In the genomic region with DNA sequence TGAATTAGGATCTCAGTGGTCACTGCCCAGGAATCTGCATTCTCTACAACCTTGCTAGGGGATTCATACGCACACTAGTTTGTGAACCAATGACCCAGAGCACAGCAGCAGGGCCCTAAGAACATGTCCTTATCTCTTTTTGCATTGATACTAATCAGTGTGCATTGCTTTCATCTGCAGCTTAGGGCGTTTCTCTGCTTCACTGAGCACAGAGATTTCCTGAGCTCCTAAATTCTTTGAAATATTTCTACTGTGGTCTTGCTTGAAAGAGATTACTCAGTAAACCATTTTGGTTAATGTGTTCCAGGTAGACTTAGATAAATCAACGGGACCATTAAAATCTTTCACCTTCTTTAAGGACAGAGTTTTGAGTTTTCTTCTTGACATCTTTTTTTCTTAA, we compare ENCODE assay signal across 1 cellular context.
TF ChIP-seq lines count a peak whose summit lies in the region.

No MANE protein-coding gene starts in this region.

TF ChIP-seq in HCT116, 20 proteins besides CTCF, POLR2A, EP300 and RAD21 (continued from another document):
- peak; percentile 86 for TF ChIP-seq JUND (IDR thresholded peaks at IDR 0.05)
- peak; percentile 61 for TF ChIP-seq POLR2AphosphoS5 (IDR thresholded peaks at IDR 0.05; ENCODE audit: low read depth, low read length)
